Comparison of ENCODE assay signal across 1 cellular context in the genomic region with DNA sequence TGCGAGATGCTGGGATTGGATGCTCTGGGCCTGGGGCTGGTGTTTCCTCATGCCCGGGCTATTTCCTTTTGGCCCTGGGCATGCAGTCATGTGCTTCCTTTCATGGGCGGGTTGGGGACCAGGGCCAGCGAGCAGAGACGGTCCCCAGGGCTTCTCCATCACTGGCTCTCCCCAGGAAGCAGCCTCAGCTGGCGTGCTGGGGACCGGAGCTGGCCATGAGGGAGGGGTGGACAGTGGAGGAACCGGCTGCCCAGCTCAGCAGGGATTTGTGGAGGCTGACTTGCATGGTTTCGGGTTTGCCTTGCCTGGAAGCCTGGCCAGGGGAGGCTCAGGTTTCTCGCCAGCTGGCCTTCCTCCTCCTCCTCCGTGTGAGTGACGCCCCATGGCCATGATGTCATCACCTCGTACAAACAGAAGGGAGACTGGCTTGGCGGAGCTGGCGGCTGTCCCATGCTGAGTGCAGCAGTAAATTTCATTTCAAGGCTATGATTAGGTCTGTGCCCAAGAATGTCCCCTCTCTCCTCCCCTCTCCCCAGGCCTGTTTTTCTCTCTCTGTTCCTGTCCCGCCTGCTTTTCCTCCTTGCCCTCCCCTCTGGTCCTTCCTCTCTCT.
TF ChIP-seq lines count a peak whose summit lies in the region.

No MANE protein-coding gene starts in this region.

TF ChIP-seq in HEK293, 187 proteins besides CTCF, POLR2A, EP300 and RAD21 (continued from another document and continues in another):
- TF ChIP-seq PRDM2 (tag by site-specific recombination; IDR thresholded peaks at IDR 0.05; ENCODE audit: borderline replicate concordance) (no peak), ZNF785 (tag by site-specific recombination; IDR thresholded peaks at IDR 0.05) (no peak), ZBTB8A (tag by site-specific recombination; IDR thresholded peaks at IDR 0.05) (peak; percentile 70), ZNF626 (tag by site-specific recombination; IDR thresholded peaks at IDR 0.05) (no peak), KLF17 (tag by site-specific recombination; IDR thresholded peaks at IDR 0.05) (peak; percentile 93), EGR2 (tag by site-specific recombination; IDR thresholded peaks at IDR 0.05; ENCODE audit: low read depth) (peak; percentile 60; the same call in 1 of the 2 replicates), GLI2 (tag by site-specific recombination; IDR thresholded peaks at IDR 0.05; ENCODE audit: borderline replicate concordance, low read depth) (no peak), ZNF560 (tag by site-specific recombination; IDR thresholded peaks at IDR 0.05; ENCODE audit: borderline replicate concordance) (no peak), ZNF843 (tag by site-specific recombination; IDR thresholded peaks at IDR 0.05) (peak; percentile 75), ZNF133 (tag by site-specific recombination; IDR thresholded peaks at IDR 0.05) (no peak), ZNF473 (tag by site-specific recombination; IDR thresholded peaks at IDR 0.05) (no peak), ZNF169 (tag by site-specific recombination; IDR thresholded peaks at IDR 0.05) (no peak), ZNF354C (tag by site-specific recombination; IDR thresholded peaks at IDR 0.05; ENCODE audit: borderline replicate concordance, low read depth) (no peak), MZF1 (tag by site-specific recombination; IDR thresholded peaks at IDR 0.05; ENCODE audit: borderline replicate concordance) (no peak), ZNF37A (tag by site-specific recombination; IDR thresholded peaks at IDR 0.05) (no peak), ZFHX2 (tag by site-specific recombination; conservative IDR thresholded peaks at IDR 0.05) (peak; percentile 64), ZNF747 (tag by site-specific recombination; IDR thresholded peaks at IDR 0.05) (no peak), ZNF433 (tag by site-specific recombination; IDR thresholded peaks at IDR 0.05; ENCODE audit: low read depth) (no peak), ZNF350 (tag by site-specific recombination; IDR thresholded peaks at IDR 0.05) (no peak), OVOL3 (tag by site-specific recombination; IDR thresholded peaks at IDR 0.05) (no peak; the same call in 1 of the 2 replicates), PRDM1 (tag by site-specific recombination; IDR thresholded peaks at IDR 0.05) (peak; percentile 78), ZNF223 (tag by site-specific recombination; IDR thresholded peaks at IDR 0.05) (no peak), PBX3 (CRISPR knock-in tag; IDR thresholded peaks at IDR 0.05) (no peak), HOXD13 (CRISPR knock-in tag; IDR thresholded peaks at IDR 0.05; ENCODE audit: borderline replicate concordance) (no peak), ZNF423 (tag by site-specific recombination; IDR thresholded peaks at IDR 0.05) (peak; percentile 55; the same call in 1 of the 2 replicates), ZNF404 (tag by site-specific recombination; IDR thresholded peaks at IDR 0.05) (no peak), ZNF2 (tag by site-specific recombination; IDR thresholded peaks at IDR 0.05) (no peak), ZNF510 (tag by site-specific recombination; IDR thresholded peaks at IDR 0.05; ENCODE audit: insufficient replicate concordance) (no peak), ZNF76 (tag by site-specific recombination; IDR thresholded peaks at IDR 0.05; ENCODE audit: borderline replicate concordance, low read depth) (0 out of 2 replicates have a peak, but pooled peaks have one; percentile 53), WT1 (tag by site-specific recombination; IDR thresholded peaks at IDR 0.05) (peak; percentile 94), AEBP2 (tag by site-specific recombination; IDR thresholded peaks at IDR 0.05; ENCODE audit: borderline replicate concordance) (no peak), ZNF555 (tag by site-specific recombination; conservative IDR thresholded peaks at IDR 0.05) (no peak), ZNF664 (tag by site-specific recombination; IDR thresholded peaks at IDR 0.05) (no peak), ZNF140 (tag by site-specific recombination; IDR thresholded peaks at IDR 0.05) (no peak), ZNF623 (tag by site-specific recombination; IDR thresholded peaks at IDR 0.05) (no peak), ZBTB21 (tag by site-specific recombination; IDR thresholded peaks at IDR 0.05) (peak; percentile 99), ZNF19 (tag by site-specific recombination; IDR thresholded peaks at IDR 0.05; ENCODE audit: low read depth) (no peak)
- TF ChIP-seq, protein P1, sequence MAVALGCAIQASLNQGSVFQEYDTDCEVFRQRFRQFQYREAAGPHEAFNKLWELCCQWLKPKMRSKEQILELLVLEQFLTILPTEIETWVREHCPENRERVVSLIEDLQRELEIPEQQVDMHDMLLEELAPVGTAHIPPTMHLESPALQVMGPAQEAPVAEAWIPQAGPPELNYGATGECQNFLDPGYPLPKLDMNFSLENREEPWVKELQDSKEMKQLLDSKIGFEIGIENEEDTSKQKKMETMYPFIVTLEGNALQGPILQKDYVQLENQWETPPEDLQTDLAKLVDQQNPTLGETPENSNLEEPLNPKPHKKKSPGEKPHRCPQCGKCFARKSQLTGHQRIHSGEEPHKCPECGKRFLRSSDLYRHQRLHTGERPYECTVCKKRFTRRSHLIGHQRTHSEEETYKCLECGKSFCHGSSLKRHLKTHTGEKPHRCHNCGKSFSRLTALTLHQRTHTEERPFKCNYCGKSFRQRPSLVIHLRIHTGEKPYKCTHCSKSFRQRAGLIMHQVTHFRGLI (tag by site-specific recombination; IDR thresholded peaks at IDR 0.05), result no peak
- TF ChIP-seq, protein P2, sequence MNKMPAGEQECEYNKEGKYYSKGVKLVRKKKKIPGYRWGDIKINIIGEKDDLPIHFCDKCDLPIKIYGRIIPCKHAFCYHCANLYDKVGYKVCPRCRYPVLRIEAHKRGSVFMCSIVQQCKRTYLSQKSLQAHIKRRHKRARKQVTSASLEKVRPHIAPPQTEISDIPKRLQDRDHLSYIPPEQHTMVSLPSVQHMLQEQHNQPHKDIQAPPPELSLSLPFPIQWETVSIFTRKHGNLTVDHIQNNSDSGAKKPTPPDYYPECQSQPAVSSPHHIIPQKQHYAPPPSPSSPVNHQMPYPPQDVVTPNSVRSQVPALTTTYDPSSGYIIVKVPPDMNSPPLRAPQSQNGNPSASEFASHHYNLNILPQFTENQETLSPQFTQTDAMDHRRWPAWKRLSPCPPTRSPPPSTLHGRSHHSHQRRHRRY (tag by site-specific recombination; IDR thresholded peaks at IDR 0.05), result no peak
- TF ChIP-seq, protein P3, sequence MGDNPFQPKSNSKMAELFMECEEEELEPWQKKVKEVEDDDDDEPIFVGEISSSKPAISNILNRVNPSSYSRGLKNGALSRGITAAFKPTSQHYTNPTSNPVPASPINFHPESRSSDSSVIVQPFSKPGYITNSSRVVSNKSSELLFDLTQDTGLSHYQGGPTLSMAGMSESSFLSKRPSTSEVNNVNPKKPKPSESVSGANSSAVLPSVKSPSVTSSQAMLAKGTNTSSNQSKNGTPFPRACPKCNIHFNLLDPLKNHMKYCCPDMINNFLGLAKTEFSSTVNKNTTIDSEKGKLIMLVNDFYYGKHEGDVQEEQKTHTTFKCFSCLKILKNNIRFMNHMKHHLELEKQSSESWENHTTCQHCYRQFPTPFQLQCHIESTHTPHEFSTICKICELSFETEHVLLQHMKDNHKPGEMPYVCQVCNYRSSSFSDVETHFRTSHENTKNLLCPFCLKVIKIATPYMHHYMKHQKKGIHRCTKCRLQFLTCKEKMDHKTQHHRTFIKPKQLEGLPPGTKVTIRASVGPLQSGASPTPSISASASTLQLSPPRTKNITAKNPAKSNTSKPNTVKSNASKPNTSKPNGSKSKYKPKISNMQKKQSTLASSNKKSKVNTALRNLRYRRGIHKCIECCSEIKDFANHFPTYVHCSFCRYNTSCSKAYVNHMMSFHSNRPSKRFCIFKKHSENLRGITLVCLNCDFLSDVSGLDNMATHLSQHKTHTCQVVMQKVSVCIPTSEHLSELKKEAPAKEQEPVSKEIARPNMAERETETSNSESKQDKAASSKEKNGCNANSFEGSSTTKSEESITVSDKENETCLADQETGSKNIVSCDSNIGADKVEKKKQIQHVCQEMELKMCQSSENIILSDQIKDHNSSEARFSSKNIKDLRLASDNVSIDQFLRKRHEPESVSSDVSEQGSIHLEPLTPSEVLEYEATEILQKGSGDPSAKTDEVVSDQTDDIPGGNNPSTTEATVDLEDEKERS (tag by site-specific recombination; IDR thresholded peaks at IDR 0.05), result no peak
- TF ChIP-seq, protein P4, sequence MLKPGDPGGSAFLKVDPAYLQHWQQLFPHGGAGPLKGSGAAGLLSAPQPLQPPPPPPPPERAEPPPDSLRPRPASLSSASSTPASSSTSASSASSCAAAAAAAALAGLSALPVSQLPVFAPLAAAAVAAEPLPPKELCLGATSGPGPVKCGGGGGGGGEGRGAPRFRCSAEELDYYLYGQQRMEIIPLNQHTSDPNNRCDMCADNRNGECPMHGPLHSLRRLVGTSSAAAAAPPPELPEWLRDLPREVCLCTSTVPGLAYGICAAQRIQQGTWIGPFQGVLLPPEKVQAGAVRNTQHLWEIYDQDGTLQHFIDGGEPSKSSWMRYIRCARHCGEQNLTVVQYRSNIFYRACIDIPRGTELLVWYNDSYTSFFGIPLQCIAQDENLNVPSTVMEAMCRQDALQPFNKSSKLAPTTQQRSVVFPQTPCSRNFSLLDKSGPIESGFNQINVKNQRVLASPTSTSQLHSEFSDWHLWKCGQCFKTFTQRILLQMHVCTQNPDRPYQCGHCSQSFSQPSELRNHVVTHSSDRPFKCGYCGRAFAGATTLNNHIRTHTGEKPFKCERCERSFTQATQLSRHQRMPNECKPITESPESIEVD (tag by site-specific recombination; IDR thresholded peaks at IDR 0.05), result no peak
- TF ChIP-seq, protein P5, sequence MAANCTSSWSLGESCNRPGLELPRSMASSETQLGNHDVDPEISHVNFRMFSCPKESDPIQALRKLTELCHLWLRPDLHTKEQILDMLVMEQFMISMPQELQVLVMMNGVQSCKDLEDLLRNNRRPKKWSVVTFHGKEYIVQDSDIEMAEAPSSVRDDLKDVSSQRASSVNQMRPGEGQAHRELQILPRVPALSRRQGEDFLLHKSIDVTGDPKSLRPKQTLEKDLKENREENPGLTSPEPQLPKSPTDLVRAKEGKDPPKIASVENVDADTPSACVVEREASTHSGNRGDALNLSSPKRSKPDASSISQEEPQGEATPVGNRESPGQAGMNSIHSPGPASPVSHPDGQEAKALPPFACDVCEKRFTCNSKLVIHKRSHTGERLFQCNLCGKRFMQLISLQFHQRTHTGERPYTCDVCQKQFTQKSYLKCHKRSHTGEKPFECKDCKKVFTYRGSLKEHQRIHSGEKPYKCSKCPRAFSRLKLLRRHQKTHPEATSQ (tag by site-specific recombination; IDR thresholded peaks at IDR 0.05), result no peak
